8 cellular contexts compared by ENCODE assay signal in the genomic region with DNA sequence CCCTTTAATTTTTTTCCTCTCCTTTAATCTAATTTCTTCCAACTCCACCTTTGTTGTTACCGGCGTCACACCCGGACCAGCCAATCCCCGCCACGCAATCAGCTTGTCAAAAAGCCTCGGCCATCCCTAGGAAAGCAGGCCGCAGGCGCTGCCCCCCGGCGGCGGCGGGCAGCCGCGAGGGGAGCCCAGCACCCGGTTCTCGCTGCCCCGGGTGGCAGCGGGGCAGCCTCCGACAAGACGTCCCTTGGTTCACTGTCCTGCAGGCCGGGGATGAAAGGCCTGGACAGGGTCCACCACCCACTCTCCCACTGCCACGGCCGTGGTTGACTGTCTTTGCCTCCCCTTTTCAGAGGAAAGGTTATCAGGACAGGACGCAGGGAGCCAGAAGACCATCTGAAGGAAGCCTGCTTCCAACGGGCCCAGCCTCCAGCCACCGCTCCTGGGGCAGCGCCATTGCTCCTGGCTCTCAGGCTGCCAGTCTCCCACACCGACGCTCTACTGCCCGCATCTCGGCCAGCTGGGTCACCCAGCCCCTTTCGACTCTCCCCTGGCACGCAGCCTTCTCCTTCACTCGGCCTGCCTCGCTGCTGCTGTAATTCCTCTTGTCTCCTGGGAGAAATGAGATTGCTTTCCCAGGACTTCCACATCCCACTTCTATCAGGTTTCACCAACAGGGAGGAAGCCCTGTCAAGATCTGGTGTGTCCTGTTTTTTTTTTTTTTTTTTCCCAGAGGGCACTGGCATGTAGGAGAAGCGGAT. TPM values are rescaled to one million over a fixed set of nuclear protein-coding genes. Genes with fewer than 3 reads are reported as not detected.
DNase-seq lines count a peak whose midpoint lies in the region; ATAC-seq and TF ChIP-seq lines count a peak whose summit lies in the region.

No MANE protein-coding gene starts in this region.

- H2AFZ ChIP-seq in IMR-90 (replicated peaks; ENCODE audit: low read length, poor library complexity) = peak overlapping the region; percentile 93

- ATAC-seq in IMR-90 (ENCODE audit: low read depth) (peak; percentile 15), Panc1 (peak; percentile 31)

- H3K4me1 ChIP-seq in IMR-90 (ENCODE audit: control insufficient read depth, insufficient read depth, low read length) = peaks cover 15% of the 10 kb centered on the region
- H3K4me1 ChIP-seq in Panc1 (ENCODE audit: control insufficient read depth, insufficient read depth, low read length) = peaks cover 23% of the 10 kb centered on the region

- BruUV-seq in IMR-90 (replicated peaks; lab: Mats Ljungman, UMichigan) (no TSS peak), Panc1 (replicated peaks; lab: Mats Ljungman, UMichigan) (no TSS peak)

- H2BK120ac ChIP-seq in IMR-90 (ENCODE audit: low read depth, low read length) = no peak overlapping the region

- CTCF ChIA-PET in IMR-90 (lab: Yijun Ruan, JAX) (interaction anchor here (0.9 to 1.4 kb wide), 3 partner anchors 13 to 109 kb away, joined by 3 to 5 read pairs (median 4); no protein-coding TSS in a partner anchor), Panc1 (lab: Charles Lee) (interaction anchor here (0.6 to 0.7 kb wide), 2 partner anchors 108 to 116 kb away, joined by 4 to 6 read pairs; no protein-coding TSS in a partner anchor)

- TF ChIP-seq POLR2A in IMR-90 (IDR thresholded peaks at IDR 0.05; ENCODE audit: low read depth, low read length) = peak; percentile 27; the same call in 1 of the 2 replicates

- dilution Hi-C loops in IMR-90 (cut with HindIII; ENCODE audit: low sequenced_read_pairs, unreplicated experiment) = no loop called here

- POLR2A ChIA-PET in IMR-90 (lab: Charles Lee; ENCODE audit: unreplicated experiment) = interaction anchor here (0.6 to 1.5 kb wide), 6 partner anchors 7 to 862 kb away, joined by 3 to 11 read pairs (median 7); no protein-coding TSS in a partner anchor
- POLR2A ChIA-PET in Panc1 (lab: Charles Lee) = interaction anchor here (1.1 kb wide), 1 partner anchor 9 kb away, joined by 10 read pairs; no protein-coding TSS in a partner anchor

- peaks cover 6% of the 10 kb centered on the region for H3K9me1 ChIP-seq in IMR-90 (ENCODE audit: insufficient read depth, low read length)

- H3K4me3 ChIP-seq in IMR-90 (ENCODE audit: insufficient read depth, low read depth, low read length) (peak overlapping the region; percentile 93), Panc1 (ENCODE audit: low read depth in 2 of 2, low read length in 2 of 2) (peak overlapping the region; percentile 69 to 77)

- peak overlapping the region; percentile 0; the same call in 1 of the 2 replicates for H3K14ac ChIP-seq in IMR-90 (replicated peaks; ENCODE audit: low read depth, low read length)

- H3K56ac ChIP-seq in IMR-90 (ENCODE audit: extremely low read depth, insufficient read depth, low read length) = peak overlapping the region; percentile 50; the same call in 1 of the 2 replicates

- peak overlapping the region; percentile 1; the same call in 1 of the 2 replicates for H2AK5ac ChIP-seq in IMR-90 (ENCODE audit: low read depth, low read length)

- H2AK9ac ChIP-seq in IMR-90 (replicated peaks; ENCODE audit: low read depth, low read length, poor library complexity) = peak overlapping the region; percentile 88

- H4K91ac ChIP-seq in IMR-90 (ENCODE audit: insufficient read depth, low read depth, low read length) = 0 out of 2 replicates have a peak overlapping the region, but pooled peaks have one; percentile 11

- no peak overlapping the region for H2BK20ac ChIP-seq in IMR-90 (ENCODE audit: low read depth, low read length)

- WGBS in IMR-90 (ENCODE audit: extremely low coverage in 2 of 2, insufficient read length in 1 of 2), 2 experiments = 1% methylated on average over 29 of the region's 36 CpGs; no CpG with 5 or more reads in 1 of the 2 experiments

- H3K4ac ChIP-seq in IMR-90 (ENCODE audit: low read depth, low read length) = peak overlapping the region; percentile 94; the same call in 1 of the 2 replicates

- H4K20me1 ChIP-seq in IMR-90 (ENCODE audit: insufficient read depth, low read length) = peaks cover 10% of the 10 kb centered on the region

- peak overlapping the region; percentile 98 for H3K23ac ChIP-seq in IMR-90 (ENCODE audit: low read depth, low read length)

- DNase-seq in DMS153 treated with DMSO at 0.1 percent for 48 hours (lab: John Stamatoyannopoulos, UW; ENCODE audit: unreplicated experiment) (peak; percentile 47), IMR-90 (peak; percentile 66), Panc1 (ENCODE audit: low read depth, low spot score) (no peak), amniotic epithelial cell (ENCODE audit: low read depth) (peak; percentile 69), cardiac septum (ENCODE audit: low spot score) (peak; percentile 89), nucleus accumbens (lab: John Stamatoyannopoulos, UW) (peak in 55 of 56 donors; percentile 39 to 91 (median 77)), COLO829 (ENCODE audit: low spot score) (no peak), NCI-H446 treated with DMSO at 0.1 percent for 48 hours (lab: John Stamatoyannopoulos, UW) (no peak)

- H3K79me1 ChIP-seq in IMR-90 (ENCODE audit: low read depth in 1 of 2, low read length in 2 of 2) = peaks cover 6 to 33% of the 10 kb centered on the region in 2 experiments; a peak in 3 of 4 replicates

- peak overlapping the region; percentile 22 to 74; a peak in 1 of 4 replicates for H4K8ac ChIP-seq in IMR-90 (ENCODE audit: low read depth in 2 of 2, low read length in 2 of 2)

- peak overlapping the region; percentile 79 for H3K9ac ChIP-seq in IMR-90 (ENCODE audit: low read depth, low read length)

- peak overlapping the region; percentile 97 for H3K4me2 ChIP-seq in IMR-90 (ENCODE audit: low read depth, low read length)

- intact Hi-C loops in IMR-90 (cut with micrococcal nuclease) = loop anchor here (1.0 to 5.0 kb wide), 3 partner anchors 85 to 415 kb away; partner anchors contain the start of genes RUNDC3A and SLC25A39
- intact Hi-C loops in Panc1 (cut with micrococcal nuclease; ENCODE audit: unreplicated experiment) = loop anchor here (5.0 kb wide), 1 partner anchor 105 kb away; no protein-coding TSS in a partner anchor
- intact Hi-C loops in cardiac septum (cut with DNase I) = no loop called here

- in situ Hi-C loops in IMR-90 (cut with MboI; ENCODE audit: low sequenced_read_pairs) = loop anchor here (5.0 to 25.0 kb wide), 3 partner anchors 105 to 415 kb away; partner anchors contain the start of gene GPATCH8
- in situ Hi-C loops in Panc1 (cut with HindIII; ENCODE audit: low pct_unique_long_range_greater_than_20kb, low sequenced_read_pairs) = no loop called here

- H3K9me3 ChIP-seq in IMR-90 (ENCODE audit: control insufficient read depth, insufficient read depth, low read length) = no peaks in the 10 kb centered on the region
- no peaks in the 10 kb centered on the region for H3K9me3 ChIP-seq in Panc1 (ENCODE audit: control insufficient read depth, insufficient read depth, low read depth, low read length)

- H3K27ac ChIP-seq in IMR-90 (ENCODE audit: insufficient read depth, low read length) = peak overlapping the region; percentile 77
- peak overlapping the region; percentile 87 for H3K27ac ChIP-seq in Panc1 (ENCODE audit: low read length)

- H3K18ac ChIP-seq in IMR-90 (ENCODE audit: low read depth, low read length) = no peak overlapping the region

- H4K5ac ChIP-seq in IMR-90 (ENCODE audit: low read depth, low read length) = peak overlapping the region; percentile 41

- H2BK15ac ChIP-seq in IMR-90 (ENCODE audit: low read depth, low read length) = no peak overlapping the region

- no peaks in the 10 kb centered on the region for H3K36me3 ChIP-seq in IMR-90 (ENCODE audit: control insufficient read depth, insufficient read depth, low read length)
- H3K36me3 ChIP-seq in Panc1 (ENCODE audit: control insufficient read depth, insufficient read depth, low read length) = no peaks in the 10 kb centered on the region; the same call in 1 of the 2 replicates

- H2BK5ac ChIP-seq in IMR-90 (ENCODE audit: low read depth, low read length, poor library complexity, severe bottlenecking) = peak overlapping the region; percentile 31

- no peak for TF ChIP-seq RAD21 in IMR-90 (IDR thresholded peaks at IDR 0.05; ENCODE audit: low read length)

- H3K27me3 ChIP-seq in IMR-90 (ENCODE audit: control insufficient read depth, insufficient read depth, low read length) (no peaks in the 10 kb centered on the region), Panc1 (ENCODE audit: control insufficient read depth, insufficient read depth, low read length) (no peaks in the 10 kb centered on the region)

- TF ChIP-seq CTCF in IMR-90 (conservative IDR thresholded peaks at IDR 0.05; ENCODE audit: low read depth, low read length) (peak; percentile 26; the same call in 1 of the 2 replicates), Panc1 (IDR thresholded peaks at IDR 0.05) (no peak; the same call in 1 of the 2 replicates)

RNA-seq across cellular contexts. Expression of gene UBTF, which starts 2.8 kb away (rescaled TPM):
- 42.1 and 49.4 TPM in 2 replicates for total RNA-seq in IMR-90 (2012; rRNA removed)
- 25.6 and 29.7 TPM in 2 replicates for polyA plus RNA-seq in IMR-90 (2012; rRNA removed)
- polyA plus RNA-seq in IMR-90 (2012; cell fraction: cytosol; rRNA removed) = 13.0 and 21.5 TPM in 2 replicates
- polyA plus RNA-seq in IMR-90 (2012; cell fraction: nucleus; rRNA removed; ENCODE audit: low replicate concordance) = 19.8 and 33.5 TPM in 2 replicates
- 116 TPM for total RNA-seq in Panc1 (2021; ENCODE audit: unreplicated experiment)
- polyA plus RNA-seq in Panc1 (2012; ENCODE audit: insufficient read length) = 100.0 TPM
- total RNA-seq in cardiac septum = 53.1 TPM

RNA-seq across cellular contexts. Expression of gene ATXN7L3, which starts 22.6 kb away (rescaled TPM):
- 17.2 and 17.5 TPM in 2 replicates for total RNA-seq in IMR-90 (2012; rRNA removed)
- polyA plus RNA-seq in IMR-90 (2012; rRNA removed) = 38.3 and 40.9 TPM in 2 replicates
- 28.3 and 33.9 TPM in 2 replicates for polyA plus RNA-seq in IMR-90 (2012; cell fraction: cytosol; rRNA removed)
- polyA plus RNA-seq in IMR-90 (2012; cell fraction: nucleus; rRNA removed; ENCODE audit: low replicate concordance) = 91.0 and 111 TPM in 2 replicates
- total RNA-seq in Panc1 (2021; ENCODE audit: unreplicated experiment) = 69.8 TPM
- polyA plus RNA-seq in Panc1 (2012; ENCODE audit: insufficient read length) = 57.4 TPM
- total RNA-seq in cardiac septum = 37.8 TPM

RNA-seq across cellular contexts. Expression of gene TMUB2, which starts 35.5 kb away (rescaled TPM):
- total RNA-seq in IMR-90 (2012; rRNA removed) (16.5 and 17.8 TPM in 2 replicates), Panc1 (2021; ENCODE audit: unreplicated experiment) (30.7 TPM), cardiac septum (20.5 TPM)
- polyA plus RNA-seq in IMR-90 (2012; rRNA removed) = 42.5 and 43.6 TPM in 2 replicates
- 20.7 and 37.7 TPM in 2 replicates for polyA plus RNA-seq in IMR-90 (2012; cell fraction: cytosol; rRNA removed)
- polyA plus RNA-seq in IMR-90 (2012; cell fraction: nucleus; rRNA removed; ENCODE audit: low replicate concordance) = 191 and 195 TPM in 2 replicates
- polyA plus RNA-seq in Panc1 (2012; ENCODE audit: insufficient read length) = 31.4 TPM

RNA-seq across cellular contexts. Expression of gene SLC4A1, which starts 45.6 kb away (rescaled TPM):
- total RNA-seq in IMR-90 (2012; rRNA removed) = not detected in 2 replicates
- polyA plus RNA-seq in IMR-90 (2012; rRNA removed) = not detected in 2 replicates
- not detected in 2 replicates for polyA plus RNA-seq in IMR-90 (2012; cell fraction: cytosol; rRNA removed)
- 0.01 TPM in 1 of 2 replicates, not detected in the other for polyA plus RNA-seq in IMR-90 (2012; cell fraction: nucleus; rRNA removed; ENCODE audit: low replicate concordance)
- not detected for total RNA-seq in Panc1 (2021; ENCODE audit: unreplicated experiment)
- polyA plus RNA-seq in Panc1 (2012; ENCODE audit: insufficient read length) = not detected
- 4.0 TPM for total RNA-seq in cardiac septum

RNA-seq across cellular contexts. Expression of gene ASB16, which starts 51.8 kb away (rescaled TPM):
- total RNA-seq in IMR-90 (2012; rRNA removed) (not detected in 2 replicates), Panc1 (2021; ENCODE audit: unreplicated experiment) (not detected), cardiac septum (8.9 TPM)
- polyA plus RNA-seq in IMR-90 (2012; rRNA removed) = 0.05 and 0.06 TPM in 2 replicates
- 0.04 and 0.13 TPM in 2 replicates for polyA plus RNA-seq in IMR-90 (2012; cell fraction: cytosol; rRNA removed)
- 0.15 and 0.34 TPM in 2 replicates for polyA plus RNA-seq in IMR-90 (2012; cell fraction: nucleus; rRNA removed; ENCODE audit: low replicate concordance)
- 1.5 TPM for polyA plus RNA-seq in Panc1 (2012; ENCODE audit: insufficient read length)

Comparison
In these comparisons a context has a peak if more than half of its experiments do, and no peak if none do; other contexts are left out.
1. DNase-seq: peak in DMS153 treated with DMSO at 0.1 percent for 48 hours (single experiment), IMR-90 (single experiment), amniotic epithelial cell (single experiment), cardiac septum (single experiment) and nucleus accumbens (55 of 56); none in Panc1 (single experiment), COLO829 (single experiment) and NCI-H446 treated with DMSO at 0.1 percent for 48 hours (single experiment).